ENCODE assay signal across 23 cellular contexts in genomic region chr14:101177301-101178055, GRCh38.
A peak's percentile ranks its signal among the peaks of the same experiment; 100 is the strongest.
DNase-seq lines count a peak whose midpoint lies in the region; ATAC-seq lines count a peak whose summit lies in the region.
"Had no signal": no experiment of that assay in that cellular context is flagged by ENCODE, and none has a peak within 500 bp of the region (broad histone marks: within the 10 kb centered on the region; RNA-seq: fewer than 3 reads in every experiment).

No MANE protein-coding gene starts in this region.

- no CpG with 5 or more reads among the region's 24 CpGs for WGBS in mesendoderm (ENCODE audit: extremely low coverage, insufficient coverage, low lambda C conversion rate)

- no peak overlapping the region for H2AK5ac ChIP-seq in mesendoderm (ENCODE audit: low read length)

- H3K4me3 ChIP-seq in H7 (ENCODE audit: insufficient read depth, low read depth, low read length) (no peak overlapping the region), mesendoderm (ENCODE audit: low read length) (no peak overlapping the region)
- H3K4me3 ChIP-seq: lower lobe of right lung, pancreas, right lobe of liver, tibial artery had no signal

- H3K36me3 ChIP-seq in H7 (replicated peaks; ENCODE audit: control insufficient read depth, insufficient read depth, low read length) (no peaks in the 10 kb centered on the region), mesendoderm (ENCODE audit: control insufficient read depth, insufficient read depth, low read length) (no peaks in the 10 kb centered on the region)
- H3K36me3 ChIP-seq: lower lobe of right lung, pancreas, right lobe of liver, tibial artery had no signal

- no peaks in the 10 kb centered on the region for H3K79me1 ChIP-seq in mesendoderm (ENCODE audit: low read length)

- H3K56ac ChIP-seq in mesendoderm (ENCODE audit: low read length): peak overlapping the region; percentile 12

- peak; percentile 23 for DNase-seq in H7
- peak; percentile 23 for DNase-seq in SK-N-DZ (ENCODE audit: low spot score)
- no peak for DNase-seq in mesendoderm
- peak; percentile 63 for DNase-seq in posterior vena cava (ENCODE audit: low spot score)
- DNase-seq: activated B cell treated with CpG ODN at 0.5 μM for 24 hours; activated effector memory CD4-positive, alpha-beta T cell treated with anti-CD3 and anti-CD28 coated beads, Interleukin-2, amount 50 U/mL, for 16 hours; activated naive CD8-positive, alpha-beta T cell treated with anti-CD3 and anti-CD28 coated beads, Interleukin-2, amount 10 ng/mL, durations not matched to agents 7 days and 5 days; effector memory CD4-positive, alpha-beta T cell; foreskin melanocyte; HFFc6; hippocampal formation; lower lobe of right lung; NCI-H1436; NCI-H774; pancreas; right lobe of liver; stimulated activated CD4-positive, alpha-beta T cell treated with anti-CD3 and anti-CD28 coated beads, Interleukin-15, amount 100 ng/mL, for 24 hours; stimulated activated naive CD8-positive, alpha-beta T cell treated with anti-CD3 and anti-CD28 coated beads, Interleukin-15, amount 100 ng/mL, for 72 hours; tibial artery had no signal

- H3K9ac ChIP-seq in mesendoderm (ENCODE audit: low read length): no peak overlapping the region
- H3K9ac ChIP-seq: KMS-11 had no signal

- H3K27ac ChIP-seq in mesendoderm (ENCODE audit: low read depth, low read length): no peak overlapping the region
- H3K27ac ChIP-seq: KMS-11, lower lobe of right lung, pancreas, right lobe of liver, tibial artery had no signal

- no peak overlapping the region for H4K8ac ChIP-seq in mesendoderm (ENCODE audit: low read depth, low read length)

- no peak overlapping the region for H2BK15ac ChIP-seq in mesendoderm (replicated peaks; ENCODE audit: low read depth)

- no peaks in the 10 kb centered on the region for H3K79me2 ChIP-seq in mesendoderm (ENCODE audit: control insufficient read depth, insufficient read depth, low read length)

- no peak for ATAC-seq in HG02884 (IDR thresholded peaks at IDR 0.05; ENCODE audit: unreplicated experiment)
- no peak for ATAC-seq in GM21526 (IDR thresholded peaks at IDR 0.05; ENCODE audit: low FRiP score, unreplicated experiment)
- no peak for ATAC-seq in HG02763 (IDR thresholded peaks at IDR 0.05; ENCODE audit: unreplicated experiment)
- ATAC-seq: lower lobe of right lung; pancreas; right lobe of liver; stimulated activated naive CD8-positive, alpha-beta T cell treated with anti-CD3 and anti-CD28 coated beads, Interleukin-15, amount 100 ng/mL, for 72 hours had no signal

- no peak overlapping the region for H3K4me2 ChIP-seq in mesendoderm (ENCODE audit: low read length)
- H3K4me2 ChIP-seq: KMS-11 had no signal

- H3K4ac ChIP-seq in mesendoderm (ENCODE audit: low read depth, low read length): no peak overlapping the region

- H3K23ac ChIP-seq in mesendoderm (ENCODE audit: low read length): no peak overlapping the region

- H3K27me3 ChIP-seq in H7 (ENCODE audit: control insufficient read depth, insufficient read depth, low read length): no peaks in the 10 kb centered on the region
- no peaks in the 10 kb centered on the region for H3K27me3 ChIP-seq in mesendoderm (ENCODE audit: insufficient read depth, low read length, poor library complexity)
- H3K27me3 ChIP-seq: pancreas, right lobe of liver had no signal

- no peak overlapping the region for H2BK5ac ChIP-seq in mesendoderm (ENCODE audit: low read length)

- no peak overlapping the region for H4K5ac ChIP-seq in mesendoderm (ENCODE audit: low read length)

- H3K4me1 ChIP-seq in mesendoderm (ENCODE audit: control insufficient read depth, low read depth, low read length): no peaks in the 10 kb centered on the region
- H3K4me1 ChIP-seq: lower lobe of right lung, pancreas, right lobe of liver, tibial artery had no signal

- no peak overlapping the region for H3K18ac ChIP-seq in mesendoderm (ENCODE audit: low read length)

- H2BK120ac ChIP-seq in mesendoderm (ENCODE audit: low read depth, low read length): no peak overlapping the region

- intact Hi-C loops in posterior vena cava (cut with DNase I): no loop called here
